8 cellular contexts compared by ENCODE assay signal in the genomic region with DNA sequence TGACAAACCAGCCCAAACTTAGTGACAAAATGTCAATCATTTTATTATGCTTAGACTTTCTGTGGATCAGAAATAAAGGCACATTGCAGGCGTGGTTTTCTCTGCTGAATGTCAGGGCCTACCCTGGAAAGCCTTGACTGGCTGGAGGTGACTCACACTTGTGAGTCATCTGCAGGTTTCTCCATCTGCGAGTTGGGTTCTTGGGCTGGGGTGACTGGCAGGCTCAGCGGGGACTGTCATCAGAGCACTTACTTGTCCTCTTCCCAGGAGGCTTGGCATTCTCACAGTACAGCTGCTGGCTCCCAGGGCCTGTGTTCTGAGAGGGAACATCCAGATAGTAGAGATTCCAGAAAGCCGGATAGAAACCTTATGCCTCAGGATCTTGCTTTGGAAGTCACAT.
DNase-seq lines count a peak whose midpoint lies in the region; ATAC-seq lines count a peak whose summit lies in the region.

No MANE protein-coding gene starts in this region.

- H3K4me3 Mint-ChIP-seq in activated CD8-positive, alpha-beta memory T cell treated with anti-CD3 and anti-CD28 coated beads, Interleukin-2, amount 10 ng/mL, durations not matched to agents 7 days and 5 days, result no peak overlapping the region
- no peak overlapping the region for H3K4me3 Mint-ChIP-seq in stimulated activated naive CD8-positive, alpha-beta T cell treated with anti-CD3 and anti-CD28 coated beads, Interleukin-15, amount 100 ng/mL, for 72 hours

- no peaks in the 10 kb centered on the region for H3K27me3 Mint-ChIP-seq in activated CD8-positive, alpha-beta memory T cell treated with anti-CD3 and anti-CD28 coated beads, Interleukin-2, amount 10 ng/mL, durations not matched to agents 7 days and 5 days
- H3K27me3 Mint-ChIP-seq in stimulated activated naive CD8-positive, alpha-beta T cell treated with anti-CD3 and anti-CD28 coated beads, Interleukin-15, amount 100 ng/mL, for 72 hours, result no peaks in the 10 kb centered on the region

- H3K36me3 Mint-ChIP-seq in activated CD8-positive, alpha-beta memory T cell treated with anti-CD3 and anti-CD28 coated beads, Interleukin-2, amount 10 ng/mL, durations not matched to agents 7 days and 5 days, result no peaks in the 10 kb centered on the region

- DNase-seq in left cardiac atrium, result peak; percentile 23
- DNase-seq in Right ventricle myocardium inferior (ENCODE audit: missing footprints), result no peak
- peak; percentile 56 for DNase-seq in activated CD8-positive, alpha-beta memory T cell treated with anti-CD3 and anti-CD28 coated beads, Interleukin-2, amount 10 ng/mL, durations not matched to agents 7 days and 5 days
- DNase-seq in iPS-NIHi11 (ENCODE audit: low spot score), result peak; percentile 50
- peak; percentile 11 to 54 for DNase-seq in stimulated activated naive CD8-positive, alpha-beta T cell treated with anti-CD3 and anti-CD28 coated beads, Interleukin-15, amount 100 ng/mL, for 72 hours
- DNase-seq in activated gamma-delta T cell treated with Interleukin-2 at 50 U/mL for 16 hours, result no peak
- DNase-seq in COLO668 (lab: John Stamatoyannopoulos, UW; ENCODE audit: unreplicated experiment), result no peak
- DNase-seq in cortex of kidney (lab: John Stamatoyannopoulos, UW), result no peak

- peaks cover 9% of the 10 kb centered on the region for H3K4me1 Mint-ChIP-seq in activated CD8-positive, alpha-beta memory T cell treated with anti-CD3 and anti-CD28 coated beads, Interleukin-2, amount 10 ng/mL, durations not matched to agents 7 days and 5 days
- H3K4me1 Mint-ChIP-seq in stimulated activated naive CD8-positive, alpha-beta T cell treated with anti-CD3 and anti-CD28 coated beads, Interleukin-15, amount 100 ng/mL, for 72 hours, result peaks cover 6% of the 10 kb centered on the region

- no peaks in the 10 kb centered on the region for H3K9me3 Mint-ChIP-seq in activated CD8-positive, alpha-beta memory T cell treated with anti-CD3 and anti-CD28 coated beads, Interleukin-2, amount 10 ng/mL, durations not matched to agents 7 days and 5 days (ENCODE audit: low read depth)
- H3K9me3 Mint-ChIP-seq in stimulated activated naive CD8-positive, alpha-beta T cell treated with anti-CD3 and anti-CD28 coated beads, Interleukin-15, amount 100 ng/mL, for 72 hours, result no peaks in the 10 kb centered on the region

- intact Hi-C loops in left cardiac atrium (cut with DNase I), result no loop called here
- intact Hi-C loops in Right ventricle myocardium inferior (cut with DNase I), result no loop called here

- ATAC-seq in left cardiac atrium (peak in 1 of 2 donors; percentile 88), Right ventricle myocardium inferior (no peak)
- ATAC-seq in activated CD8-positive, alpha-beta memory T cell treated with anti-CD3 and anti-CD28 coated beads, Interleukin-2, amount 10 ng/mL, durations not matched to agents 7 days and 5 days, result peak; percentile 68
- ATAC-seq in stimulated activated naive CD8-positive, alpha-beta T cell treated with anti-CD3 and anti-CD28 coated beads, Interleukin-15, amount 100 ng/mL, for 72 hours, result peak; percentile 99

- CTCF ChIA-PET in activated CD8-positive, alpha-beta memory T cell treated with anti-CD3 and anti-CD28 coated beads, Interleukin-2, amount 10 ng/mL, durations not matched to agents 7 days and 5 days (lab: Charles Lee), result no interaction called here

- no peak overlapping the region for H3K27ac Mint-ChIP-seq in activated CD8-positive, alpha-beta memory T cell treated with anti-CD3 and anti-CD28 coated beads, Interleukin-2, amount 10 ng/mL, durations not matched to agents 7 days and 5 days
- H3K27ac Mint-ChIP-seq in stimulated activated naive CD8-positive, alpha-beta T cell treated with anti-CD3 and anti-CD28 coated beads, Interleukin-15, amount 100 ng/mL, for 72 hours, result no peak overlapping the region

Comparison
In these comparisons a context has a peak if more than half of its experiments do, and no peak if none do; other contexts are left out.
1. DNase-seq: peak in left cardiac atrium (single experiment), activated CD8-positive, alpha-beta memory T cell treated with anti-CD3 and anti-CD28 coated beads, Interleukin-2, amount 10 ng/mL, durations not matched to agents 7 days and 5 days (single experiment), iPS-NIHi11 (single experiment) and stimulated activated naive CD8-positive, alpha-beta T cell treated with anti-CD3 and anti-CD28 coated beads, Interleukin-15, amount 100 ng/mL, for 72 hours (2 of 2); none in Right ventricle myocardium inferior (single experiment), activated gamma-delta T cell treated with Interleukin-2 at 50 U/mL for 16 hours (single experiment), COLO668 (single experiment) and cortex of kidney (single experiment).